22 cellular contexts compared by ENCODE assay signal in the genomic region with DNA sequence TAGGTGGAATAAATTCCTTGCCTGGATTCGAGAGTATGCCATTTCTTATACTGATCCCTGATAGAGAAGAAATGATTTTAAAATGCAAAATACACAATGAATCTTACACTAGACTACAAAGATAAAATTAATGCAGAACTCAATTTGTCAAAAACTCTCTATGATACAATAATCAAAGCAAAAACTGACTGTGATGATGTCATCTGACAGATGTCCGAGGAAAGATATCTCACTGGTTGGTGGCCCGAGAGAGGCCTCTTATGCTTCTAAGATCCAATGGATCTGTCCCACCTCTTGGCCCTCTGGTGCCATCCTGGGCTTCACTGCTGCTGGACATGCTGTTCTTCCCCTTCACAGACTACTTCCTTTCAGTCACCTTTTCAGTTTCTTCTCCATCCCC. TPM values are rescaled to one million over a fixed set of nuclear protein-coding genes. Genes with fewer than 3 reads are reported as not detected.
DNase-seq lines count a peak whose midpoint lies in the region; ATAC-seq, FAIRE-seq and TF ChIP-seq lines count a peak whose summit lies in the region.
"Had no signal": no experiment of that assay in that cellular context is flagged by ENCODE, and none has a peak within 500 bp of the region (broad histone marks: within the 10 kb centered on the region; RNA-seq: fewer than 3 reads in every experiment).

No MANE protein-coding gene starts in this region.

- H4K20me1 ChIP-seq in HepG2 (ENCODE audit: insufficient read depth, low read length) = no peaks in the 10 kb centered on the region
- H4K20me1 ChIP-seq: BLaER1 had no signal

- H3K9me3 ChIP-seq in HepG2 (ENCODE audit: low read length) = no peaks in the 10 kb centered on the region
- no peaks in the 10 kb centered on the region for H3K9me3 ChIP-seq in right lobe of liver
- H3K9me3 ChIP-seq: BLaER1 had no signal

- in situ Hi-C loops in HepG2 (cut with HindIII; ENCODE audit: extremely low pct_ligation_motif_present, low pct_unique_long_range_greater_than_20kb) = no loop called here

- H3K4me2 ChIP-seq in HepG2 (ENCODE audit: low read depth, low read length) = no peak overlapping the region
- H3K4me2 ChIP-seq: BLaER1, GM23338 had no signal

- DNase-seq in HepG2 (ENCODE audit: low spot score) (no peak), right lobe of liver (no peak), nephron progenitor cell (no peak), NCI-H146 treated with DMSO at 0.1 percent for 48 hours (lab: John Stamatoyannopoulos, UW; ENCODE audit: unreplicated experiment) (no peak)
- DNase-seq in central memory CD8-positive, alpha-beta T cell (ENCODE audit: low spot score in 2 of 2) = no peak
- DNase-seq in activated T-cell treated with anti-CD3 and anti-CD28 coated beads, Interleukin-2, amount 50 U/mL, for 4 hours = no peak
- DNase-seq: 8988T; Calu3; CD4-positive, alpha-beta memory T cell; DMS79 treated with DMSO at 0.1 percent for 48 hours; GF-D8; HCEC 1CT; HFFc6 had no signal

- H3K4me1 ChIP-seq in HepG2 (ENCODE audit: insufficient read depth, low read length) (peaks cover 12% of the 10 kb centered on the region), right lobe of liver (no peaks in the 10 kb centered on the region)
- H3K4me1 ChIP-seq: BLaER1 had no signal

- H3K27ac Mint-ChIP-seq in central memory CD8-positive, alpha-beta T cell (ENCODE audit: low read depth) = peak overlapping the region; percentile 7
- H3K27ac Mint-ChIP-seq in nephron progenitor cell = peak overlapping the region; percentile 36
- H3K27ac Mint-ChIP-seq: GM23338, HFFc6 had no signal

- H3K27ac ChIP-seq in HepG2 (ENCODE audit: extremely low read length, insufficient read depth, low read length) (no peak overlapping the region), right lobe of liver (no peak overlapping the region)
- H3K27ac ChIP-seq: BLaER1, HL-60 had no signal

- POLR2A ChIA-PET in HepG2 (lab: Yijun Ruan, JAX) = no interaction called here

- CTCF ChIA-PET in HepG2 (lab: Yijun Ruan, JAX; ENCODE audit: low intra/inter-chr PET ratio, low total read pairs) = no interaction called here

- no peak overlapping the region for H3K4me3 ChIP-seq in HepG2 (replicated peaks in 1 of 3; ENCODE audit: insufficient read depth in 1 of 3, low read depth in 2 of 3, low read length in 3 of 3)
- H3K4me3 ChIP-seq in right lobe of liver = no peak overlapping the region
- H3K4me3 ChIP-seq: BLaER1, GM23338 had no signal

- no peak overlapping the region for H2AFZ ChIP-seq in HepG2 (ENCODE audit: low read length)
- H2AFZ ChIP-seq: GM23338 had no signal

- no peak overlapping the region for H3K9ac ChIP-seq in HepG2 (ENCODE audit: insufficient read depth, low read depth, low read length)
- H3K9ac ChIP-seq: BLaER1 had no signal

- no peak for FAIRE-seq in HepG2 (lab: Jason Lieb, UNC)
- FAIRE-seq: H54, HTR-8/SVneo had no signal

- TF ChIP-seq POLR2A in HepG2 (IDR thresholded peaks at IDR 0.05; ENCODE audit: insufficient read depth in 1 of 2, low read depth in 2 of 2, low read length in 2 of 2) (no peak), right lobe of liver (IDR thresholded peaks at IDR 0.05) (no peak)

- TF ChIP-seq EP300 in HepG2 (IDR thresholded peaks at IDR 0.05; ENCODE audit: low read depth in 2 of 2, low read length in 2 of 2) (no peak), HepG2 (CRISPR knock-in tag; IDR thresholded peaks at IDR 0.05; ENCODE audit: borderline replicate concordance) (no peak)

- WGBS in HepG2 (ENCODE audit: low lambda C conversion rate) = 97% methylated on average over 3 of the region's 3 CpGs
- 97% methylated on average over 2 of the region's 3 CpGs for WGBS in right lobe of liver (ENCODE audit: insufficient coverage, low coverage, low lambda C conversion rate, missing lambda C conversion rate)

- H3K36me3 ChIP-seq in HepG2 (replicated peaks in 1 of 2; ENCODE audit: control insufficient read depth in 1 of 2, insufficient read depth in 2 of 2, low read length in 2 of 2) (peaks cover 37 to 81% of the 10 kb centered on the region in 2 experiments), right lobe of liver (peaks cover 0 to 85% (median 27%) of the 10 kb centered on the region in 4 donors)

- no peak for ATAC-seq in HepG2
- ATAC-seq in right lobe of liver = no peak
- no peak for ATAC-seq in central memory CD8-positive, alpha-beta T cell (replicated peaks; ENCODE audit: extremely low read depth, poor library complexity, severe bottlenecking)
- ATAC-seq in activated T-cell treated with anti-CD3 and anti-CD28 coated beads, Interleukin-2, amount 50 U/mL, for 4 hours = no peak
- ATAC-seq in HG02885 (IDR thresholded peaks at IDR 0.05; ENCODE audit: poor library complexity, unreplicated experiment) = no peak
- ATAC-seq in HG03469 (IDR thresholded peaks at IDR 0.05; ENCODE audit: unreplicated experiment) = no peak
- ATAC-seq: GM23338 had no signal

- TF ChIP-seq CTCF in HepG2 (CRISPR knock-in tag; IDR thresholded peaks at IDR 0.05) (no peak), right lobe of liver (IDR thresholded peaks at IDR 0.05) (no peak), nephron progenitor cell (IDR thresholded peaks at IDR 0.05) (no peak)

- BruUV-seq in HepG2 (replicated peaks; lab: Mats Ljungman, UMichigan) = no TSS peak

- no peaks in the 10 kb centered on the region for H3K27me3 ChIP-seq in HepG2 (ENCODE audit: control insufficient read depth in 1 of 2, insufficient read depth in 2 of 2, low read length in 2 of 2)
- H3K27me3 ChIP-seq in right lobe of liver = no peaks in the 10 kb centered on the region
- H3K27me3 ChIP-seq: BLaER1 had no signal

- H3K36me3 Mint-ChIP-seq in central memory CD8-positive, alpha-beta T cell (ENCODE audit: insufficient read depth) = peaks cover 59% of the 10 kb centered on the region
- peaks cover 83% of the 10 kb centered on the region for H3K36me3 Mint-ChIP-seq in nephron progenitor cell (ENCODE audit: low read depth)
- H3K36me3 Mint-ChIP-seq in activated T-cell treated with anti-CD3 and anti-CD28 coated beads, Interleukin-2, amount 50 U/mL, for 4 hours (ENCODE audit: insufficient read depth) = peaks cover 44% of the 10 kb centered on the region

- H3K79me2 ChIP-seq in HepG2 (ENCODE audit: insufficient read depth, low read length) = no peaks in the 10 kb centered on the region

- no peaks in the 10 kb centered on the region for H3K27me3 Mint-ChIP-seq in central memory CD8-positive, alpha-beta T cell
- no peaks in the 10 kb centered on the region for H3K27me3 Mint-ChIP-seq in nephron progenitor cell (ENCODE audit: low read depth, poor library complexity)
- H3K27me3 Mint-ChIP-seq in activated T-cell treated with anti-CD3 and anti-CD28 coated beads, Interleukin-2, amount 50 U/mL, for 4 hours (ENCODE audit: low read depth) = no peaks in the 10 kb centered on the region
- H3K27me3 Mint-ChIP-seq: CD4-positive, alpha-beta memory T cell; IgD-negative memory B cell had no signal

- intact Hi-C loops in HepG2 (cut with micrococcal nuclease; ENCODE audit: unreplicated experiment) = no loop called here
- intact Hi-C loops in right lobe of liver (cut with DNase I) = no loop called here

- H3K9me3 Mint-ChIP-seq in central memory CD8-positive, alpha-beta T cell = no peaks in the 10 kb centered on the region
- no peaks in the 10 kb centered on the region for H3K9me3 Mint-ChIP-seq in nephron progenitor cell
- no peaks in the 10 kb centered on the region for H3K9me3 Mint-ChIP-seq in activated T-cell treated with anti-CD3 and anti-CD28 coated beads, Interleukin-2, amount 50 U/mL, for 4 hours
- H3K9me3 Mint-ChIP-seq: CD14-positive monocyte; CD4-positive, alpha-beta memory T cell; GM23338; HFFc6; IgD-negative memory B cell had no signal

- no peak overlapping the region for H3K4me3 Mint-ChIP-seq in central memory CD8-positive, alpha-beta T cell
- no peak overlapping the region for H3K4me3 Mint-ChIP-seq in nephron progenitor cell
- H3K4me3 Mint-ChIP-seq in activated T-cell treated with anti-CD3 and anti-CD28 coated beads, Interleukin-2, amount 50 U/mL, for 4 hours = no peak overlapping the region
- H3K4me3 Mint-ChIP-seq: CD14-positive monocyte; CD4-positive, alpha-beta memory T cell; GM23338; HFFc6 had no signal

- no peak for TF ChIP-seq RAD21 in HepG2 (CRISPR knock-in tag; IDR thresholded peaks at IDR 0.05)

- peaks cover 5% of the 10 kb centered on the region for H3K4me1 Mint-ChIP-seq in central memory CD8-positive, alpha-beta T cell
- peaks cover 31% of the 10 kb centered on the region for H3K4me1 Mint-ChIP-seq in nephron progenitor cell
- no peaks in the 10 kb centered on the region for H3K4me1 Mint-ChIP-seq in activated T-cell treated with anti-CD3 and anti-CD28 coated beads, Interleukin-2, amount 50 U/mL, for 4 hours (ENCODE audit: low read depth)
- H3K4me1 Mint-ChIP-seq: CD14-positive monocyte had no signal

RNA-seq across cellular contexts. Expression of gene GSTA4, which starts 14.4 kb away (rescaled TPM):
- total RNA-seq in HepG2 (2016; rRNA removed; fragmentation: Illumina TruSeq; extraction: Trizol) (53.6 and 70.3 TPM in 2 replicates), right lobe of liver (10 to 100 TPM in 3 of 6 experiments, 1 to 10 TPM in 3; 4.8 to 23.1 (median 9.2) TPM)
- 9.4 and 12.3 TPM in 2 replicates for total RNA-seq in HepG2 (2016; cell fraction: cytosol; rRNA removed; fragmentation: Illumina TruSeq; extraction: Trizol; ENCODE audit: low read depth)
- total RNA-seq in HepG2 (2016; cell fraction: insoluble cytoplasmic fraction; rRNA removed; fragmentation: Illumina TruSeq; extraction: Trizol) = 52.2 and 73.2 TPM in 2 replicates
- total RNA-seq in HepG2 (2016; cell fraction: membrane; rRNA removed; fragmentation: Illumina TruSeq; extraction: Trizol) = 19.9 and 21.3 TPM in 2 replicates
- 30.5 and 33.7 TPM in 2 replicates for total RNA-seq in HepG2 (2016; cell fraction: nucleus; rRNA removed; fragmentation: Illumina TruSeq; extraction: Trizol)
- 25.9 and 34.1 TPM in 2 replicates for polyA plus RNA-seq in HepG2 (2011; rRNA removed)
- 11.9 and 18.2 TPM in 2 replicates for polyA plus RNA-seq in HepG2 (2011; cell fraction: cytosol; rRNA removed)
- polyA plus RNA-seq in HepG2 (2011; cell fraction: nucleus; rRNA removed) = 23.0 and 31.9 TPM in 2 replicates
- polyA plus RNA-seq in HepG2 (2012) = 21.2 and 30.4 TPM in 2 replicates
- polyA plus RNA-seq in HepG2 (2016; cell fraction: cytosol; fragmentation: Illumina TruSeq; extraction: Trizol; ENCODE audit: low read depth) = 9.0 and 11.2 TPM in 2 replicates
- polyA plus RNA-seq in HepG2 (2016; cell fraction: insoluble cytoplasmic fraction; fragmentation: Illumina TruSeq; extraction: Trizol; ENCODE audit: low read depth) = 78.1 and 82.8 TPM in 2 replicates
- 16.5 and 17.2 TPM in 2 replicates for polyA plus RNA-seq in HepG2 (2016; cell fraction: membrane; fragmentation: Illumina TruSeq; extraction: Trizol; ENCODE audit: low read depth)
- 59.6 and 59.7 TPM in 2 replicates for polyA plus RNA-seq in HepG2 (2016; cell fraction: nucleus; fragmentation: Illumina TruSeq; extraction: Trizol; ENCODE audit: insufficient read depth, low read depth)
- 0.33 and 3.9 TPM in 2 replicates for polyA minus RNA-seq in HepG2 (2011; rRNA and poly(A)+ RNA removed; ENCODE audit: low replicate concordance)
- polyA minus RNA-seq in HepG2 (2011; cell fraction: cytosol; rRNA and poly(A)+ RNA removed) = 5.7 and 7.4 TPM in 2 replicates
- polyA minus RNA-seq in HepG2 (2011; cell fraction: nucleus; rRNA and poly(A)+ RNA removed) = 8.8 and 12.4 TPM in 2 replicates
- 1 to 10 TPM; 3.7 to 5.2 (median 3.9) TPM for total RNA-seq in activated T-cell treated with anti-CD3 and anti-CD28 coated beads, Interleukin-2, amount 50 U/mL, for 4 hours
- total RNA-seq: CD4-positive, alpha-beta memory T cell had no signal

RNA-seq across cellular contexts. Expression of gene CILK1, which starts 52.1 kb away (rescaled TPM):
- total RNA-seq in HepG2 (2016; rRNA removed; fragmentation: Illumina TruSeq; extraction: Trizol) (15.5 and 25.4 TPM in 2 replicates), right lobe of liver (1 to 10 TPM; 5.6 to 7.8 (median 6.9) TPM)
- 1.7 and 1.8 TPM in 2 replicates for total RNA-seq in HepG2 (2016; cell fraction: cytosol; rRNA removed; fragmentation: Illumina TruSeq; extraction: Trizol; ENCODE audit: low read depth)
- total RNA-seq in HepG2 (2016; cell fraction: insoluble cytoplasmic fraction; rRNA removed; fragmentation: Illumina TruSeq; extraction: Trizol) = 15.4 and 24.0 TPM in 2 replicates
- 12.7 and 13.3 TPM in 2 replicates for total RNA-seq in HepG2 (2016; cell fraction: membrane; rRNA removed; fragmentation: Illumina TruSeq; extraction: Trizol)
- total RNA-seq in HepG2 (2016; cell fraction: nucleus; rRNA removed; fragmentation: Illumina TruSeq; extraction: Trizol) = 13.0 and 14.6 TPM in 2 replicates
- polyA plus RNA-seq in HepG2 (2011; rRNA removed) = 8.7 and 11.4 TPM in 2 replicates
- 5.9 and 7.6 TPM in 2 replicates for polyA plus RNA-seq in HepG2 (2011; cell fraction: cytosol; rRNA removed)
- 4.6 and 4.9 TPM in 2 replicates for polyA plus RNA-seq in HepG2 (2011; cell fraction: nucleus; rRNA removed)
- 5.6 and 6.2 TPM in 2 replicates for polyA plus RNA-seq in HepG2 (2012)
- 1.3 and 1.4 TPM in 2 replicates for polyA plus RNA-seq in HepG2 (2016; cell fraction: cytosol; fragmentation: Illumina TruSeq; extraction: Trizol; ENCODE audit: low read depth)
- polyA plus RNA-seq in HepG2 (2016; cell fraction: insoluble cytoplasmic fraction; fragmentation: Illumina TruSeq; extraction: Trizol; ENCODE audit: low read depth) = 24.9 and 25.0 TPM in 2 replicates
- 7.3 and 7.7 TPM in 2 replicates for polyA plus RNA-seq in HepG2 (2016; cell fraction: membrane; fragmentation: Illumina TruSeq; extraction: Trizol; ENCODE audit: low read depth)
- polyA plus RNA-seq in HepG2 (2016; cell fraction: nucleus; fragmentation: Illumina TruSeq; extraction: Trizol; ENCODE audit: insufficient read depth, low read depth) = 19.5 and 21.6 TPM in 2 replicates
- 6.8 and 9.5 TPM in 2 replicates for polyA minus RNA-seq in HepG2 (2011; rRNA and poly(A)+ RNA removed; ENCODE audit: low replicate concordance)
- 7.1 and 9.0 TPM in 2 replicates for polyA minus RNA-seq in HepG2 (2011; cell fraction: cytosol; rRNA and poly(A)+ RNA removed)
- polyA minus RNA-seq in HepG2 (2011; cell fraction: nucleus; rRNA and poly(A)+ RNA removed) = 8.2 and 11.1 TPM in 2 replicates
- total RNA-seq in activated T-cell treated with anti-CD3 and anti-CD28 coated beads, Interleukin-2, amount 50 U/mL, for 4 hours = 1 to 10 TPM; 2.6 to 3.6 (median 3.2) TPM

RNA-seq across cellular contexts. Expression of gene FBXO9, which starts 55.7 kb away (rescaled TPM):
- total RNA-seq in HepG2 (2016; rRNA removed; fragmentation: Illumina TruSeq; extraction: Trizol) (59.2 and 64.3 TPM in 2 replicates), right lobe of liver (10 to 100 TPM; 24.6 to 78.7 (median 54.1) TPM)
- 39.0 and 41.9 TPM in 2 replicates for total RNA-seq in HepG2 (2016; cell fraction: cytosol; rRNA removed; fragmentation: Illumina TruSeq; extraction: Trizol; ENCODE audit: low read depth)
- 57.9 and 71.5 TPM in 2 replicates for total RNA-seq in HepG2 (2016; cell fraction: insoluble cytoplasmic fraction; rRNA removed; fragmentation: Illumina TruSeq; extraction: Trizol)
- total RNA-seq in HepG2 (2016; cell fraction: membrane; rRNA removed; fragmentation: Illumina TruSeq; extraction: Trizol) = 69.1 and 90.8 TPM in 2 replicates
- 79.2 and 92.5 TPM in 2 replicates for total RNA-seq in HepG2 (2016; cell fraction: nucleus; rRNA removed; fragmentation: Illumina TruSeq; extraction: Trizol)
- 93.5 and 98.4 TPM in 2 replicates for polyA plus RNA-seq in HepG2 (2011; rRNA removed)
- 44.3 and 45.4 TPM in 2 replicates for polyA plus RNA-seq in HepG2 (2011; cell fraction: cytosol; rRNA removed)
- polyA plus RNA-seq in HepG2 (2011; cell fraction: nucleus; rRNA removed) = 382 and 412 TPM in 2 replicates
- polyA plus RNA-seq in HepG2 (2012) = 65.8 and 76.9 TPM in 2 replicates
- polyA plus RNA-seq in HepG2 (2016; cell fraction: cytosol; fragmentation: Illumina TruSeq; extraction: Trizol; ENCODE audit: low read depth) = 44.6 and 65.5 TPM in 2 replicates
- 77.5 and 86.9 TPM in 2 replicates for polyA plus RNA-seq in HepG2 (2016; cell fraction: insoluble cytoplasmic fraction; fragmentation: Illumina TruSeq; extraction: Trizol; ENCODE audit: low read depth)
- polyA plus RNA-seq in HepG2 (2016; cell fraction: membrane; fragmentation: Illumina TruSeq; extraction: Trizol; ENCODE audit: low read depth) = 66.8 and 86.6 TPM in 2 replicates
- polyA plus RNA-seq in HepG2 (2016; cell fraction: nucleus; fragmentation: Illumina TruSeq; extraction: Trizol; ENCODE audit: insufficient read depth, low read depth) = 216 and 220 TPM in 2 replicates
- 55.2 and 76.3 TPM in 2 replicates for polyA minus RNA-seq in HepG2 (2011; rRNA and poly(A)+ RNA removed; ENCODE audit: low replicate concordance)
- 24.3 and 30.7 TPM in 2 replicates for polyA minus RNA-seq in HepG2 (2011; cell fraction: cytosol; rRNA and poly(A)+ RNA removed)
- polyA minus RNA-seq in HepG2 (2011; cell fraction: nucleus; rRNA and poly(A)+ RNA removed) = 98.2 and 133 TPM in 2 replicates
- 10 to 100 TPM; 46.6 to 49.2 (median 49.0) TPM for total RNA-seq in activated T-cell treated with anti-CD3 and anti-CD28 coated beads, Interleukin-2, amount 50 U/mL, for 4 hours
